In genomic region chr3:71585126-71585525, GRCh38 we compare ENCODE assay signal across 8 cellular contexts. TPM values are rescaled to one million over a fixed set of nuclear protein-coding genes. Genes with fewer than 3 reads are reported as not detected.
A peak's percentile ranks its signal among the peaks of the same experiment; 100 is the strongest.
DNase-seq lines count a peak whose midpoint lies in the region; ATAC-seq, FAIRE-seq and TF ChIP-seq lines count a peak whose summit lies in the region.

No MANE protein-coding gene starts in this region.

- H3K36me3 ChIP-seq in adipocyte (ENCODE audit: control insufficient read depth, insufficient read depth, low read length, severe bottlenecking), result no peaks in the 10 kb centered on the region

- peaks cover under 1% of the 10 kb centered on the region; the same call in 1 of the 3 replicates for H3K9me3 ChIP-seq in A549
- peaks cover 2% of the 10 kb centered on the region for H3K9me3 ChIP-seq in adipocyte (ENCODE audit: control insufficient read depth, low read length)

- peaks cover 50% of the 10 kb centered on the region for H3K4me1 Mint-ChIP-seq in mesothelial cell of epicardium

- peak overlapping the region; percentile 97 for H3K27ac Mint-ChIP-seq in mesothelial cell of epicardium

- peaks cover 2% of the 10 kb centered on the region for H3K36me3 Mint-ChIP-seq in mesothelial cell of epicardium

- ATAC-seq in A549, result peak in 1 of 2 experiments; percentile 13; a peak in 2 of 6 replicates
- ATAC-seq in esophagus mucosa, result no peak

- POLR2A ChIA-PET in A549 (lab: Yijun Ruan, JAX), result interaction anchor here (0.6 to 3.6 kb wide), 4 partner anchors 75 to 327 kb away, joined by 5 to 19 read pairs (median 16); no protein-coding TSS in a partner anchor

- H3K4me3 ChIP-seq in A549 (peak overlapping the region; percentile 75; the same call in 2 of the 3 replicates), HL-60 (replicated peaks; ENCODE audit: insufficient read depth, low read length) (peak overlapping the region; percentile 75), adipocyte (ENCODE audit: low read length) (peak overlapping the region; percentile 88)

- no peak for TF ChIP-seq RAD21 in A549 (conservative IDR thresholded peaks at IDR 0.05 in 1 of 2, IDR thresholded peaks at IDR 0.05 in 1 of 2)

- H3K4me2 ChIP-seq in A549, result peak overlapping the region; percentile 95

- 44% methylated on average over 5 of the region's 5 CpGs for WGBS in A549 (ENCODE audit: missing lambda C conversion rate)

- DNase-seq in A549 (ENCODE audit: low read depth in 1 of 2, low spot score in 1 of 2) (peak in 1 of 2 experiments; percentile 11), HL-60 (ENCODE audit: low read depth in 1 of 2, low spot score in 1 of 2) (peak in 1 of 2 experiments; percentile 64), adipocyte (ENCODE audit: low read depth) (no peak), mesothelial cell of epicardium (ENCODE audit: low spot score in 2 of 2, unreplicated experiment in 2 of 2) (no peak), HK-2 (ENCODE audit: unreplicated experiment) (no peak), mucosa of gallbladder (ENCODE audit: low spot score) (no peak), dedifferentiated amniotic fluid mesenchymal stem cell (ENCODE audit: extremely low spot score) (no peak)

- H3K27me3 ChIP-seq in HL-60 (ENCODE audit: insufficient read depth, poor library complexity, severe bottlenecking) (no peaks in the 10 kb centered on the region), adipocyte (replicated peaks; ENCODE audit: control insufficient read depth, insufficient read depth, low read length) (no peaks in the 10 kb centered on the region)

- no peak for TF ChIP-seq EP300 in A549 (IDR thresholded peaks at IDR 0.05)

- H3K27ac ChIP-seq in A549, result peak overlapping the region; percentile 95 to 100
- H3K27ac ChIP-seq in HL-60 (replicated peaks), result peak overlapping the region; percentile 89

- TF ChIP-seq POLR2A in A549 (IDR thresholded peaks at IDR 0.05; ENCODE audit: low read length), result no peak

- H3K4me1 ChIP-seq in A549, result peaks cover 27% of the 10 kb centered on the region
- H3K4me1 ChIP-seq in adipocyte (ENCODE audit: control insufficient read depth, insufficient read depth, low read length), result peaks cover 10% of the 10 kb centered on the region

- H3K4me3 Mint-ChIP-seq in mesothelial cell of epicardium, result peak overlapping the region; percentile 77

- no peak for FAIRE-seq in A549 (lab: Jason Lieb, UNC)

- H3K27me3 Mint-ChIP-seq in mesothelial cell of epicardium (ENCODE audit: low read depth), result no peaks in the 10 kb centered on the region

- TF ChIP-seq CTCF in A549 (IDR thresholded peaks at IDR 0.05) (no peak), HL-60 (IDR thresholded peaks at IDR 0.05; ENCODE audit: insufficient read depth, low read length) (no peak), mesothelial cell of epicardium (IDR thresholded peaks at IDR 0.05; ENCODE audit: unreplicated experiment) (no peak)

- CTCF ChIA-PET in A549 (lab: Yijun Ruan, JAX), result interaction anchor here (0.9 to 6.0 kb wide), 15 partner anchors 9 to 1521 kb away, joined by 3 to 39 read pairs (median 4); no protein-coding TSS in a partner anchor

- peak overlapping the region; percentile 76 for H3K9ac ChIP-seq in adipocyte (ENCODE audit: low read length)

- H3K9me3 Mint-ChIP-seq in mesothelial cell of epicardium, result peaks cover 4% of the 10 kb centered on the region

TF ChIP-seq in A549, 52 proteins besides CTCF, POLR2A, EP300 and RAD21:
- no peak for TF ChIP-seq CBX8 (IDR thresholded peaks at IDR 0.05)
- TF ChIP-seq ELK1 (IDR thresholded peaks at IDR 0.05; ENCODE audit: low read depth, low read length), result no peak
- no peak for TF ChIP-seq MAX (IDR thresholded peaks at IDR 0.05)
- TF ChIP-seq MYC (IDR thresholded peaks at IDR 0.05; ENCODE audit: borderline replicate concordance, low read length), result no peak
- TF ChIP-seq JUNB (IDR thresholded peaks at IDR 0.05), result no peak
- no peak for TF ChIP-seq ZC3H11A (IDR thresholded peaks at IDR 0.05)
- no peak for TF ChIP-seq MAZ (IDR thresholded peaks at IDR 0.05; ENCODE audit: borderline replicate concordance, low read depth, low read length)
- TF ChIP-seq USF2 (IDR thresholded peaks at IDR 0.05), result no peak
- no peak for TF ChIP-seq HOXA7 (CRISPR knock-in tag; IDR thresholded peaks at IDR 0.05)
- no peak for TF ChIP-seq RCOR1 (IDR thresholded peaks at IDR 0.05; ENCODE audit: low read depth, low read length)
- no peak for TF ChIP-seq SMC3 (IDR thresholded peaks at IDR 0.05)
- TF ChIP-seq ATOH8 (CRISPR knock-in tag; IDR thresholded peaks at IDR 0.05; ENCODE audit: low read depth), result no peak
- no peak for TF ChIP-seq NR3C1 (IDR thresholded peaks at IDR 0.05)
- no peak for TF ChIP-seq BHLHE40 (IDR thresholded peaks at IDR 0.05; ENCODE audit: low read depth, low read length)
- no peak for TF ChIP-seq PBX3 (IDR thresholded peaks at IDR 0.05)
- TF ChIP-seq MAFK (IDR thresholded peaks at IDR 0.05; ENCODE audit: partially characterized antibody), result no peak
- no peak for TF ChIP-seq NPAS2 (CRISPR knock-in tag; IDR thresholded peaks at IDR 0.05; ENCODE audit: borderline replicate concordance)
- no peak for TF ChIP-seq RNF2 (IDR thresholded peaks at IDR 0.05; ENCODE audit: borderline replicate concordance, low read depth)

RNA-seq across cellular contexts. Expression of gene FOXP1, which starts 1.6 kb away (rescaled TPM):
- polyA plus RNA-seq in A549 (2011; rRNA removed), result 13.9 and 16.3 TPM in 2 replicates
- polyA plus RNA-seq in A549 (2012; cell fraction: cytosol; rRNA removed), result 3.7 and 5.5 TPM in 2 replicates
- polyA plus RNA-seq in A549 (2012; cell fraction: nucleus; rRNA removed), result 5.3 and 8.9 TPM in 2 replicates
- polyA plus RNA-seq in A549 (2017; fragmentation: RNase III; extraction: RNeasy Plus Mini Kit Qiagen cat#74134 plus additional on column Dnase treatment), result 9.8 to 13.5 TPM (median 12.8 TPM) in 3 replicates
- polyA minus RNA-seq in A549 (2011; rRNA and poly(A)+ RNA removed), result 73.2 and 83.5 TPM in 2 replicates
- 170 to 187 TPM (median 183 TPM) in 3 replicates for total RNA-seq in mesothelial cell of epicardium
- 70.2 TPM for total RNA-seq in esophagus mucosa
- 128 TPM for total RNA-seq in mucosa of gallbladder
